Comparison of ENCODE assay signal across 16 cellular contexts in the genomic region with DNA sequence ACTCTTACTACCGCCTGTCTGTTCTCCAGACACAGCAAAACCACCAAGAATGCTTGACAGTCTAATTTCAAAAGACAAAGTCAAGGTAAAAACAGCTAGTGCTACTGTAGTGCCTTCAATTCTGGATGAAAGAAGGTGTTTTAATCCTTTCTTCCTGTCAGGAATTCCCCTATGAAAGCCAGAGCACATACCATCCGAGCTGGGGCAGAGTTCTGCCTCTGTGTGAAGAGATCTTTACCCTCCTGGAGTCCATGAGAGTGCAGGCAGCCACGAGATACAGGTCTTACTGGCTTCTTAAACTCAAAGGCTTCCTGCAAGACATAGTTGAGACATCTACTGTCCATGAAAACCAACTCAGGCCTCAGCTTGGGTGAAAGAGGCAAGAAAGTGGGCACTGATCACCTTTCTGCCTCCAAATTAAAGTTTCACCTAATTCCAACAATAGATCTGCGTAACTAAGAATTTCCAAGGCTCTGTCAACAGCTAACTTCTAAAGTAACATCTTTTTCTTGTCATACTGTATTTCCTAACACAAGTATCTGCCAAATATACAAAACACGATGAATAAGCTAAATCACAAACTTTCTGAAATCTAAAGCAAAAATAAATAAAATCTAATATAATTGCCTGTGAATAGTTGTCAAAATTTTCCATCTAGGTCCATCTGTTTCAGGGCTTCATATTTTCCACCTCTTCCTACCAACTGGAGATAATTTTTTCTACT. TPM values are rescaled to one million over a fixed set of nuclear protein-coding genes. Genes with fewer than 3 reads are reported as not detected.
DNase-seq lines count a peak whose midpoint lies in the region; ATAC-seq and TF ChIP-seq lines count a peak whose summit lies in the region.
"Had no signal": no experiment of that assay in that cellular context is flagged by ENCODE, and none has a peak within 500 bp of the region (broad histone marks: within the 10 kb centered on the region; RNA-seq: fewer than 3 reads in every experiment).

No MANE protein-coding gene starts in this region.

- H3K18ac ChIP-seq in IMR-90 (ENCODE audit: low read depth, low read length), result no peak overlapping the region

- no peak overlapping the region for H2BK15ac ChIP-seq in IMR-90 (ENCODE audit: low read depth, low read length)

- H2AFZ ChIP-seq in GM23338, result no peak overlapping the region
- H2AFZ ChIP-seq in IMR-90 (replicated peaks; ENCODE audit: low read length, poor library complexity), result no peak overlapping the region

- H3K4me1 ChIP-seq in GM23338 (ENCODE audit: insufficient read depth), result no peaks in the 10 kb centered on the region
- H3K4me1 ChIP-seq in IMR-90 (ENCODE audit: control insufficient read depth, insufficient read depth, low read length), result no peaks in the 10 kb centered on the region
- H3K4me1 ChIP-seq in endodermal cell (ENCODE audit: control insufficient read depth, insufficient read depth, low read length), result peaks cover 33% of the 10 kb centered on the region
- no peaks in the 10 kb centered on the region for H3K4me1 ChIP-seq in tibial nerve
- H3K4me1 ChIP-seq: Peyer's patch had no signal

- TF ChIP-seq EP300 in tibial nerve (IDR thresholded peaks at IDR 0.05), result no peak

- peaks cover 26 to 38% of the 10 kb centered on the region in 2 experiments for H3K79me1 ChIP-seq in IMR-90 (ENCODE audit: low read depth in 1 of 2, low read length in 2 of 2)

- H3K27me3 ChIP-seq in GM23338 (ENCODE audit: insufficient read depth) (no peaks in the 10 kb centered on the region), IMR-90 (ENCODE audit: control insufficient read depth, insufficient read depth, low read length) (no peaks in the 10 kb centered on the region), endodermal cell (ENCODE audit: control insufficient read depth, insufficient read depth, low read length, poor library complexity, severe bottlenecking) (no peaks in the 10 kb centered on the region), tibial nerve (no peaks in the 10 kb centered on the region)
- H3K27me3 ChIP-seq: Peyer's patch had no signal

- peaks cover 5% of the 10 kb centered on the region; the same call in 1 of the 3 replicates for H3K4me1 Mint-ChIP-seq in GM23338
- peaks cover 48% of the 10 kb centered on the region for H3K4me1 Mint-ChIP-seq in endodermal cell
- H3K4me1 Mint-ChIP-seq in mesothelial cell of epicardium, result no peaks in the 10 kb centered on the region

- H3K4me2 ChIP-seq in GM23338, result no peak overlapping the region
- no peak overlapping the region for H3K4me2 ChIP-seq in IMR-90 (ENCODE audit: low read depth, low read length)

- H3K4me3 Mint-ChIP-seq in GM23338 (no peak overlapping the region), endodermal cell (no peak overlapping the region), mesothelial cell of epicardium (no peak overlapping the region)
- H3K4me3 Mint-ChIP-seq: CD4-positive, CD25-positive, alpha-beta regulatory T cell had no signal

- CTCF ChIA-PET in IMR-90 (lab: Yijun Ruan, JAX), result no interaction called here
- CTCF ChIA-PET in GM10248 (lab: Yijun Ruan, JAX), result interaction anchor here (0.9 to 1.5 kb wide), 2 partner anchors 13 to 256 kb away, joined by 3 to 4 read pairs; no protein-coding TSS in a partner anchor

- H4K8ac ChIP-seq in IMR-90 (ENCODE audit: low read depth in 2 of 2, low read length in 2 of 2), result peak overlapping the region in 1 of 2 experiments; percentile 46; a peak in 1 of 4 replicates

- no peak overlapping the region for H4K5ac ChIP-seq in IMR-90 (ENCODE audit: low read depth, low read length)

- no CpG with 5 or more reads among the region's 5 CpGs for WGBS in IMR-90 (ENCODE audit: extremely low coverage in 2 of 2, insufficient read length in 1 of 2), 2 experiments
- 81 to 100% methylated on average over 3 to 5 of the region's 5 CpGs for WGBS in endodermal cell (ENCODE audit: insufficient coverage in 1 of 2, insufficient read length in 1 of 2), 2 experiments
- 86 to 89% methylated on average over 5 of the region's 5 CpGs for WGBS in tibial nerve, 2 donors

- H2BK20ac ChIP-seq in IMR-90 (ENCODE audit: low read depth, low read length), result no peak overlapping the region

- H3K27ac Mint-ChIP-seq in GM23338, result peak overlapping the region; percentile 52; the same call in 1 of the 2 replicates
- peak overlapping the region; percentile 19 for H3K27ac Mint-ChIP-seq in endodermal cell
- H3K27ac Mint-ChIP-seq in mesothelial cell of epicardium, result peak overlapping the region; percentile 15

- no peak for TF ChIP-seq RAD21 in IMR-90 (IDR thresholded peaks at IDR 0.05; ENCODE audit: low read length)

- DNase-seq in GM23338 (ENCODE audit: low spot score), result no peak
- no peak for DNase-seq in IMR-90
- DNase-seq in endodermal cell, result no peak
- no peak for DNase-seq in mesothelial cell of epicardium (ENCODE audit: low spot score in 2 of 2, unreplicated experiment in 2 of 2)
- no peak for DNase-seq in OCI-M1 (lab: John Stamatoyannopoulos, UW)
- DNase-seq in GM10248 (ENCODE audit: extremely low spot score), result no peak
- DNase-seq in tibial nerve (ENCODE audit: low spot score in 2 of 2), result no peak
- DNase-seq: ACHN; CD4-positive, CD25-positive, alpha-beta regulatory T cell; NCI-H1105; NCI-H1694 treated with DMSO at 0.1 percent for 48 hours; NCI-H2107; NCI-H2227 treated with DMSO at 0.1 percent for 48 hours; Peyer's patch had no signal

- TF ChIP-seq POLR2A in IMR-90 (IDR thresholded peaks at IDR 0.05; ENCODE audit: low read depth, low read length) (no peak), tibial nerve (IDR thresholded peaks at IDR 0.05) (no peak)

- H3K9me3 ChIP-seq in IMR-90 (ENCODE audit: control insufficient read depth, insufficient read depth, low read length) (no peaks in the 10 kb centered on the region), endodermal cell (ENCODE audit: control insufficient read depth, low read length) (no peaks in the 10 kb centered on the region), tibial nerve (no peaks in the 10 kb centered on the region)
- H3K9me3 ChIP-seq: Peyer's patch had no signal

- TF ChIP-seq CTCF in GM23338 (conservative IDR thresholded peaks at IDR 0.05; ENCODE audit: low read depth in 2 of 2), result no peak
- TF ChIP-seq CTCF in IMR-90 (conservative IDR thresholded peaks at IDR 0.05; ENCODE audit: low read depth, low read length), result no peak
- no peak for TF ChIP-seq CTCF in endodermal cell (conservative IDR thresholded peaks at IDR 0.05)
- TF ChIP-seq CTCF in mesothelial cell of epicardium (IDR thresholded peaks at IDR 0.05; ENCODE audit: unreplicated experiment), result no peak
- no peak for TF ChIP-seq CTCF in GM10248 (IDR thresholded peaks at IDR 0.05; ENCODE audit: control extremely low read depth, extremely low read depth, low read depth, missing control alignments)
- TF ChIP-seq CTCF in tibial nerve (IDR thresholded peaks at IDR 0.05), result no peak

- intact Hi-C loops in IMR-90 (cut with micrococcal nuclease), result no loop called here

- in situ Hi-C loops in IMR-90 (cut with MboI; ENCODE audit: low sequenced_read_pairs), result no loop called here

- H3K56ac ChIP-seq in IMR-90 (ENCODE audit: extremely low read depth, insufficient read depth, low read length), result no peak overlapping the region

- H3K14ac ChIP-seq in IMR-90 (replicated peaks; ENCODE audit: low read depth, low read length), result no peak overlapping the region

- dilution Hi-C loops in IMR-90 (cut with HindIII; ENCODE audit: low sequenced_read_pairs, unreplicated experiment), result no loop called here

- no peak overlapping the region for H4K91ac ChIP-seq in IMR-90 (ENCODE audit: insufficient read depth, low read depth, low read length)

- H3K9me3 Mint-ChIP-seq in GM23338 (no peaks in the 10 kb centered on the region), endodermal cell (no peaks in the 10 kb centered on the region), mesothelial cell of epicardium (no peaks in the 10 kb centered on the region)
- H3K9me3 Mint-ChIP-seq: CD4-positive, CD25-positive, alpha-beta regulatory T cell had no signal

- H3K79me2 ChIP-seq in GM23338 (replicated peaks; ENCODE audit: insufficient read depth), result peaks cover 93% of the 10 kb centered on the region

- ATAC-seq in GM23338 (peak; percentile 35; the same call in 1 of the 3 replicates), IMR-90 (ENCODE audit: low read depth) (no peak)
- ATAC-seq: Right ventricle myocardium inferior had no signal

- no peak overlapping the region for H2BK120ac ChIP-seq in IMR-90 (ENCODE audit: low read depth, low read length)

- H2AK5ac ChIP-seq in IMR-90 (ENCODE audit: low read depth, low read length), result no peak overlapping the region

- H3K4ac ChIP-seq in IMR-90 (ENCODE audit: low read depth, low read length), result no peak overlapping the region

- peaks cover 23% of the 10 kb centered on the region for H3F3A ChIP-seq in GM23338 (replicated peaks; ENCODE audit: low read depth)

- H3K36me3 ChIP-seq in GM23338 (ENCODE audit: insufficient read depth), result peaks cover 93% of the 10 kb centered on the region
- peaks cover 24% of the 10 kb centered on the region for H3K36me3 ChIP-seq in IMR-90 (ENCODE audit: control insufficient read depth, insufficient read depth, low read length)
- peaks cover 94% of the 10 kb centered on the region for H3K36me3 ChIP-seq in endodermal cell (ENCODE audit: control insufficient read depth, insufficient read depth, low read length)
- H3K36me3 ChIP-seq in tibial nerve, result peaks cover 0 to 3% (median 0%) of the 10 kb centered on the region in 3 donors

- H3K9me1 ChIP-seq in IMR-90 (ENCODE audit: insufficient read depth, low read length), result peaks cover 2% of the 10 kb centered on the region; the same call in 1 of the 2 replicates

- H3K4me3 ChIP-seq in GM23338, result no peak overlapping the region
- H3K4me3 ChIP-seq in IMR-90 (ENCODE audit: insufficient read depth, low read depth, low read length), result no peak overlapping the region
- peak overlapping the region; percentile 42 for H3K4me3 ChIP-seq in endodermal cell (ENCODE audit: low read length)
- H3K4me3 ChIP-seq in tibial nerve, result no peak overlapping the region
- H3K4me3 ChIP-seq: Peyer's patch, SK-N-MC had no signal

- POLR2A ChIA-PET in IMR-90 (lab: Charles Lee; ENCODE audit: unreplicated experiment), result no interaction called here
- POLR2A ChIA-PET in GM10248 (lab: Yijun Ruan, JAX), result no interaction called here

- BruUV-seq in IMR-90 (replicated peaks; lab: Mats Ljungman, UMichigan), result no TSS peak

- H4K20me1 ChIP-seq in GM23338 (replicated peaks; ENCODE audit: insufficient read depth) (peaks cover 53% of the 10 kb centered on the region), IMR-90 (ENCODE audit: insufficient read depth, low read length) (0 out of 2 replicates have a peak, but pooled peaks cover 3% of the 10 kb centered on the region)

- no peak overlapping the region for H2BK5ac ChIP-seq in IMR-90 (ENCODE audit: low read depth, low read length, poor library complexity, severe bottlenecking)

- no peak overlapping the region for H3K9ac ChIP-seq in IMR-90 (ENCODE audit: low read depth, low read length)
- no peak overlapping the region for H3K9ac ChIP-seq in endodermal cell (ENCODE audit: extremely low read depth, low read length, poor library complexity, severe bottlenecking)

- no peaks in the 10 kb centered on the region for H3K9me2 ChIP-seq in GM23338 (ENCODE audit: insufficient read depth)

- peaks cover 3% of the 10 kb centered on the region for H3K27me3 Mint-ChIP-seq in GM23338 (ENCODE audit: insufficient read depth, low read depth, poor library complexity)
- H3K27me3 Mint-ChIP-seq in endodermal cell (ENCODE audit: insufficient read depth), result no peaks in the 10 kb centered on the region
- H3K27me3 Mint-ChIP-seq in mesothelial cell of epicardium (ENCODE audit: low read depth), result no peaks in the 10 kb centered on the region
- H3K27me3 Mint-ChIP-seq: CD4-positive, CD25-positive, alpha-beta regulatory T cell had no signal

- peak overlapping the region; percentile 72; the same call in 1 of the 2 replicates for H3K23ac ChIP-seq in IMR-90 (ENCODE audit: low read depth, low read length)

- H3K27ac ChIP-seq in GM23338 (ENCODE audit: low read depth) (no peak overlapping the region), IMR-90 (ENCODE audit: insufficient read depth, low read length) (no peak overlapping the region), endodermal cell (ENCODE audit: low read depth, low read length) (no peak overlapping the region), tibial nerve (no peak overlapping the region)
- H3K27ac ChIP-seq: Peyer's patch, SK-N-MC had no signal

- no peak overlapping the region for H2AK9ac ChIP-seq in IMR-90 (replicated peaks; ENCODE audit: low read depth, low read length, poor library complexity)

- H3K36me3 Mint-ChIP-seq in GM23338 (ENCODE audit: low read depth) (peaks cover 98% of the 10 kb centered on the region), endodermal cell (ENCODE audit: low read depth) (peaks cover 89% of the 10 kb centered on the region), mesothelial cell of epicardium (peaks cover 15% of the 10 kb centered on the region)

RNA-seq across cellular contexts. Expression of gene CDC25A, which starts 7.5 kb away (rescaled TPM):
- 126 and 131 TPM in 2 replicates for total RNA-seq in GM23338 (2014; rRNA removed; shearing (Covaris generic))
- 15.2 and 17.7 TPM in 2 replicates for polyA plus RNA-seq in GM23338 (2016; fragmentation: Nextera tagmentation; extraction: Ambion mirVana)
- 9.7 and 10.6 TPM in 2 replicates for total RNA-seq in IMR-90 (2012; rRNA removed)
- polyA plus RNA-seq in IMR-90 (2012; rRNA removed), result 4.2 and 4.7 TPM in 2 replicates
- 1.9 and 3.2 TPM in 2 replicates for polyA plus RNA-seq in IMR-90 (2012; cell fraction: cytosol; rRNA removed)
- 2.5 and 4.3 TPM in 2 replicates for polyA plus RNA-seq in IMR-90 (2012; cell fraction: nucleus; rRNA removed; ENCODE audit: low replicate concordance)
- total RNA-seq in endodermal cell, result 10 to 100 TPM; 40.4 to 50.9 TPM
- polyA plus RNA-seq in endodermal cell (2013, experiment 1 of 2), result 35.0 TPM
- 31.3 TPM for polyA plus RNA-seq in endodermal cell (2013, experiment 2 of 2)
- total RNA-seq in mesothelial cell of epicardium, result 12.1 to 13.1 TPM (median 13.0 TPM) in 3 replicates
- total RNA-seq in tibial nerve, result 1 to 10 TPM in 2 of 4 donors, under 1 TPM in 1, not detected in 1; 0.44 to 7.1 (median 2.1) TPM

RNA-seq across cellular contexts. Expression of gene CAMP, which starts 42.6 kb away (rescaled TPM):
- total RNA-seq in GM23338 (2014; rRNA removed; shearing (Covaris generic)), result not detected in 2 replicates
- polyA plus RNA-seq in GM23338 (2016; fragmentation: Nextera tagmentation; extraction: Ambion mirVana), result not detected in 2 replicates
- not detected in 2 replicates for total RNA-seq in IMR-90 (2012; rRNA removed)
- polyA plus RNA-seq in IMR-90 (2012; rRNA removed), result not detected in 2 replicates
- not detected in 2 replicates for polyA plus RNA-seq in IMR-90 (2012; cell fraction: cytosol; rRNA removed)
- not detected in 2 replicates for polyA plus RNA-seq in IMR-90 (2012; cell fraction: nucleus; rRNA removed; ENCODE audit: low replicate concordance)
- not detected for total RNA-seq in endodermal cell
- not detected for polyA plus RNA-seq in endodermal cell (2013, experiment 1 of 2)
- not detected for polyA plus RNA-seq in endodermal cell (2013, experiment 2 of 2)
- total RNA-seq in mesothelial cell of epicardium, result not detected in 3 replicates
- under 1 TPM in 1 of 4 donors, not detected in 3; 0.63 TPM for total RNA-seq in tibial nerve
- total RNA-seq: CD4-positive, CD25-positive, alpha-beta regulatory T cell; Peyer's patch had no signal
- polyA plus RNA-seq: CD4-positive, CD25-positive, alpha-beta regulatory T cell had no signal
